ENCODE assay signal across 17 cellular contexts in genomic region chr5:142642427-142642826, GRCh38. TPM values are rescaled to one million over a fixed set of nuclear protein-coding genes. Genes with fewer than 3 reads are reported as not detected.
A peak's percentile ranks its signal among the peaks of the same experiment; 100 is the strongest.
DNase-seq lines count a peak whose midpoint lies in the region; ATAC-seq, FAIRE-seq and TF ChIP-seq lines count a peak whose summit lies in the region.
"Had no signal": no experiment of that assay in that cellular context is flagged by ENCODE, and none has a peak within 500 bp of the region (broad histone marks: within the 10 kb centered on the region; RNA-seq: fewer than 3 reads in every experiment).

No MANE protein-coding gene starts in this region.

- H2BK15ac ChIP-seq in H1 (ENCODE audit: low read length), result 0 out of 2 replicates have a peak overlapping the region, but pooled peaks have one; percentile 1

- no peaks in the 10 kb centered on the region for H3K79me2 ChIP-seq in H1 (ENCODE audit: control insufficient read depth in 1 of 2, insufficient read depth in 2 of 2, low read length in 2 of 2)
- peaks cover 27% of the 10 kb centered on the region for H3K79me2 ChIP-seq in smooth muscle cell (ENCODE audit: low read depth)

- H3K4ac ChIP-seq in H1 (replicated peaks; ENCODE audit: insufficient read length, low read depth, low read length), result no peak overlapping the region

- H3K27me3 ChIP-seq in H1 (replicated peaks in 1 of 4; ENCODE audit: control insufficient read depth in 3 of 4, extremely low read depth in 1 of 4, insufficient read depth in 3 of 4, low read length in 3 of 4), result no peaks in the 10 kb centered on the region
- no peaks in the 10 kb centered on the region for H3K27me3 ChIP-seq in smooth muscle cell (ENCODE audit: low read depth)
- H3K27me3 ChIP-seq: BLaER1 had no signal

- no peak for TF ChIP-seq RAD21 in H1 (IDR thresholded peaks at IDR 0.05 in 1 of 2, conservative IDR thresholded peaks at IDR 0.05 in 1 of 2; ENCODE audit: low read depth in 2 of 2, low read length in 2 of 2)

- intact Hi-C loops in Right ventricle myocardium superior (cut with DNase I), result no loop called here

- H3K4me2 ChIP-seq in H1 (ENCODE audit: insufficient read depth in 1 of 2, low read depth in 2 of 2, low read length in 2 of 2) (no peak overlapping the region), smooth muscle cell (peak overlapping the region; percentile 60)
- H3K4me2 ChIP-seq: BLaER1 had no signal

- H3K27ac Mint-ChIP-seq in neural crest cell (ENCODE audit: unreplicated experiment), result peak overlapping the region; percentile 1
- H3K27ac Mint-ChIP-seq: CD4-positive, CD25-positive, alpha-beta regulatory T cell had no signal

- H2BK5ac ChIP-seq in H1 (ENCODE audit: low read depth, low read length), result no peak overlapping the region

- ATAC-seq in GM19023 (IDR thresholded peaks at IDR 0.05; ENCODE audit: unreplicated experiment), result no peak
- ATAC-seq in Right ventricle myocardium superior (ENCODE audit: poor library complexity), result no peak
- no peak for ATAC-seq in HG03045 (IDR thresholded peaks at IDR 0.05; ENCODE audit: unreplicated experiment)
- ATAC-seq: GM12878 had no signal

- H2AK5ac ChIP-seq in H1 (ENCODE audit: low read depth, low read length), result no peak overlapping the region

- peaks cover 16% of the 10 kb centered on the region for H3F3A ChIP-seq in smooth muscle cell (ENCODE audit: low read depth)

- H3K23me2 ChIP-seq in H1 (ENCODE audit: low read depth, low read length), result no peaks in the 10 kb centered on the region

- H2BK20ac ChIP-seq in H1 (ENCODE audit: low read length), result no peak overlapping the region

- H3K4me3 Mint-ChIP-seq in neural crest cell, result no peak overlapping the region
- H3K4me3 Mint-ChIP-seq: CD4-positive, CD25-positive, alpha-beta regulatory T cell had no signal

- no peak overlapping the region for H3K18ac ChIP-seq in H1 (ENCODE audit: extremely low read depth, low read length)

- H3K4me1 ChIP-seq in H1 (replicated peaks in 1 of 4; ENCODE audit: control insufficient read depth in 3 of 4, insufficient read depth in 4 of 4, low read length in 3 of 4) (no peaks in the 10 kb centered on the region), smooth muscle cell (ENCODE audit: low read depth) (peaks cover 19% of the 10 kb centered on the region)
- H3K4me1 ChIP-seq: HAP-1 had no signal

- H4K8ac ChIP-seq in H1 (ENCODE audit: extremely low read depth, insufficient read depth, low read length), result no peak overlapping the region

- H4K5ac ChIP-seq in H1 (ENCODE audit: insufficient read length, low read depth, low read length), result no peak overlapping the region

- H3K36me3 Mint-ChIP-seq in neural crest cell (ENCODE audit: low read depth), result no peaks in the 10 kb centered on the region
- H3K36me3 Mint-ChIP-seq: CD4-positive, CD25-positive, alpha-beta regulatory T cell had no signal

- no peak overlapping the region for H3K9ac ChIP-seq in H1 (replicated peaks in 1 of 4; ENCODE audit: extremely low read depth in 1 of 4, low read depth in 3 of 4, low read length in 3 of 4)
- no peak overlapping the region for H3K9ac ChIP-seq in smooth muscle cell (ENCODE audit: low read depth)
- H3K9ac ChIP-seq: BLaER1 had no signal

- H3K4me3 ChIP-seq in H1 (ENCODE audit: extremely low read depth in 1 of 4, insufficient read depth in 2 of 4, low read depth in 3 of 4, low read length in 4 of 4), result no peak overlapping the region
- no peak overlapping the region for H3K4me3 ChIP-seq in smooth muscle cell
- H3K4me3 ChIP-seq: BLaER1, GM12878, HAP-1 had no signal

- no peak overlapping the region for H3K23ac ChIP-seq in H1 (ENCODE audit: insufficient read length)

- DNase-seq in Ammon's horn (ENCODE audit: low spot score) (peak; percentile 37), H1 (ENCODE audit: low read depth in 1 of 2, low spot score in 2 of 2) (no peak), neural crest cell (ENCODE audit: low read depth, low spot score) (no peak), smooth muscle cell (lab: John Stamatoyannopoulos, UW; ENCODE audit: unreplicated experiment) (no peak), Right ventricle myocardium superior (no peak), GM10266 (ENCODE audit: extremely low spot score) (no peak)
- DNase-seq: CD4-positive, CD25-positive, alpha-beta regulatory T cell; DMS53; GOT3; KBM-7 had no signal

- POLR2A ChIA-PET in H1 (lab: Charles Lee; ENCODE audit: partially characterized antibody), result interaction anchor here (0.7 to 2.1 kb wide), 4 partner anchors 9 to 71 kb away, joined by 3 to 7 read pairs (median 4); no protein-coding TSS in a partner anchor

- H3K36me3 ChIP-seq in H1 (ENCODE audit: control insufficient read depth in 2 of 4, insufficient read depth in 4 of 4, low read length in 3 of 4) (no peaks in the 10 kb centered on the region), smooth muscle cell (ENCODE audit: low read depth) (no peaks in the 10 kb centered on the region)
- H3K36me3 ChIP-seq: BLaER1, HAP-1 had no signal

- no peak overlapping the region for H4K91ac ChIP-seq in H1 (replicated peaks; ENCODE audit: insufficient read length, low read length)

- H3K27ac ChIP-seq in H1 (ENCODE audit: low read depth, low read length) (no peak overlapping the region), smooth muscle cell (ENCODE audit: low read depth) (peak overlapping the region; percentile 87)
- H3K27ac ChIP-seq: 22Rv1, BLaER1, HL-60 had no signal

- H3K9me3 ChIP-seq in H1 (ENCODE audit: insufficient read depth in 2 of 2, low read depth in 1 of 2, low read length in 1 of 2) (no peaks in the 10 kb centered on the region), smooth muscle cell (replicated peaks; ENCODE audit: low read depth) (no peaks in the 10 kb centered on the region)
- H3K9me3 ChIP-seq: BLaER1, HAP-1 had no signal

- no peaks in the 10 kb centered on the region for H3K9me3 Mint-ChIP-seq in neural crest cell
- H3K9me3 Mint-ChIP-seq: CD4-positive, CD25-positive, alpha-beta regulatory T cell had no signal

- no peak overlapping the region for H3K14ac ChIP-seq in H1 (ENCODE audit: insufficient read length)

- no peaks in the 10 kb centered on the region for H3K27me3 Mint-ChIP-seq in neural crest cell (ENCODE audit: low read depth)

- CTCF ChIA-PET in H1 (lab: Charles Lee; ENCODE audit: partially characterized antibody), result interaction anchor here (1.0 to 8.2 kb wide), 7 partner anchors 12 to 499 kb away, joined by 3 to 81 read pairs (median 4); no protein-coding TSS in a partner anchor

- no peak for FAIRE-seq in H1 (lab: Jason Lieb, UNC)
- FAIRE-seq: GM12878 had no signal

- H2AFZ ChIP-seq in H1 (ENCODE audit: low read length), result no peak overlapping the region
- no peak overlapping the region for H2AFZ ChIP-seq in smooth muscle cell (ENCODE audit: low read depth)

- no peaks in the 10 kb centered on the region for H4K20me1 ChIP-seq in H1 (replicated peaks in 1 of 2; ENCODE audit: control insufficient read depth in 1 of 2, insufficient read depth in 2 of 2, low read length in 2 of 2)
- H4K20me1 ChIP-seq in smooth muscle cell (ENCODE audit: low read depth), result no peaks in the 10 kb centered on the region
- H4K20me1 ChIP-seq: BLaER1 had no signal

- no peak overlapping the region for H3K56ac ChIP-seq in H1 (replicated peaks; ENCODE audit: insufficient read length, low read depth, low read length)

- H2BK120ac ChIP-seq in H1 (replicated peaks; ENCODE audit: low read depth, low read length), result no peak overlapping the region

- no peak for TF ChIP-seq EP300 in H1 (IDR thresholded peaks at IDR 0.05; ENCODE audit: borderline replicate concordance in 1 of 2, low read depth in 2 of 2, low read length in 2 of 2)

- H2BK12ac ChIP-seq in H1 (ENCODE audit: low read depth, low read length), result no peak overlapping the region

- H3K79me1 ChIP-seq in H1 (ENCODE audit: low read depth, low read length), result no peaks in the 10 kb centered on the region

- H3K4me1 Mint-ChIP-seq in neural crest cell, result peaks cover 17% of the 10 kb centered on the region
- H3K4me1 Mint-ChIP-seq: CD4-positive, CD25-positive, alpha-beta regulatory T cell had no signal

- TF ChIP-seq CTCF in H1 (IDR thresholded peaks at IDR 0.05; ENCODE audit: control extremely low read depth in 1 of 3, insufficient read depth in 1 of 3, low read depth in 1 of 3, low read length in 3 of 3) (no peak), neural crest cell (conservative IDR thresholded peaks at IDR 0.05) (no peak), smooth muscle cell (IDR thresholded peaks at IDR 0.05; ENCODE audit: borderline replicate concordance, insufficient read depth, poor library complexity, severe bottlenecking) (no peak), GM10266 (IDR thresholded peaks at IDR 0.05; ENCODE audit: control insufficient read depth, insufficient read depth, low read depth, missing control alignments) (no peak)

- TF ChIP-seq POLR2A in H1 (IDR thresholded peaks at IDR 0.05; ENCODE audit: control extremely low read depth in 1 of 2, low read depth in 2 of 2, low read length in 2 of 2), result no peak

- WGBS in H1 (ENCODE audit: extremely low coverage in 1 of 2, insufficient coverage in 1 of 2, insufficient read length in 1 of 2, insufficient replicate concordance in 2 of 2, low coverage in 1 of 2, low lambda C conversion rate in 2 of 2, missing lambda C conversion rate in 1 of 2), 2 experiments, result 94% methylated on average over 3 of the region's 3 CpGs; no CpG with 5 or more reads in 1 of the 2 experiments
- 98% methylated on average over 3 of the region's 3 CpGs for WGBS in smooth muscle cell (ENCODE audit: low lambda C conversion rate)

TF ChIP-seq in H1, 55 proteins besides CTCF, POLR2A, EP300 and RAD21 (continues in another document):
- TF ChIP-seq POU5F1 (IDR thresholded peaks at IDR 0.05; ENCODE audit: low read depth, low read length) (no peak), YY1 (IDR thresholded peaks at IDR 0.05; ENCODE audit: low read depth, low read length) (no peak), MAFK (IDR thresholded peaks at IDR 0.05; ENCODE audit: low read depth, low read length) (no peak), BCL11A (IDR thresholded peaks at IDR 0.05; ENCODE audit: low read depth in 2 of 2, low read length in 2 of 2) (no peak), JUN (IDR thresholded peaks at IDR 0.05; ENCODE audit: low read depth, low read length) (no peak), CTBP2 (IDR thresholded peaks at IDR 0.05; ENCODE audit: borderline replicate concordance, insufficient read depth, insufficient read length, low read length) (no peak)

RNA-seq across cellular contexts. Expression of gene FGF1, which starts 43.5 kb away (rescaled TPM):
- 0.11 and 0.50 TPM in 2 replicates for total RNA-seq in H1 (2021; fragmentation: NEBNext Ultra II Directional; extraction: Animal tissue kit (Norgen Biotek cat#: 25700))
- polyA plus RNA-seq in H1 (2011; rRNA removed) (0.17 and 0.30 TPM in 2 replicates), smooth muscle cell (50.2 and 91.7 TPM in 2 replicates)
- polyA plus RNA-seq in H1 (2011; cell fraction: cytosol; rRNA removed), result 0.34 TPM
- polyA plus RNA-seq in H1 (2011; cell fraction: nucleus; rRNA removed), result 0.30 TPM
- 0.15 to 0.66 TPM (median 0.47 TPM) in 4 replicates for polyA plus RNA-seq in H1 (2012, experiment 1 of 2)
- not detected for polyA plus RNA-seq in H1 (2012, experiment 2 of 2)
- 0.26 TPM for polyA plus RNA-seq in H1 (2013, experiment 1 of 2)
- polyA plus RNA-seq in H1 (2013, experiment 2 of 2), result 0.61 TPM
- 0.16 and 0.78 TPM in 2 replicates for polyA minus RNA-seq in H1 (2011; rRNA and poly(A)+ RNA removed)
- 0.29 TPM for polyA minus RNA-seq in H1 (2011; cell fraction: cytosol; rRNA and poly(A)+ RNA removed)
- polyA minus RNA-seq in H1 (2011; cell fraction: nucleus; rRNA and poly(A)+ RNA removed), result 1.7 TPM
- total RNA-seq in neural crest cell (not detected in 2 replicates), smooth muscle cell (36.5 and 111 TPM in 2 replicates), Right ventricle myocardium superior (42.7 TPM)
- total RNA-seq: CD4-positive, CD25-positive, alpha-beta regulatory T cell; GM12878 had no signal
- polyA plus RNA-seq: CD4-positive, CD25-positive, alpha-beta regulatory T cell; GM12878 had no signal

Comparison
In these comparisons a context has a peak if more than half of its experiments do, and no peak if none do; other contexts are left out.
1. RNA of gene FGF1, which starts 43.5 kb away (total RNA-seq): 36.5 to 111 TPM in smooth muscle cell and 42.7 TPM in Right ventricle myocardium superior (single experiment); 0.11 to 0.50 TPM in H1 and not detected in neural crest cell; every median in the first group is over 10 times any median in the second.